Comparison of ENCODE assay signal across 12 cellular contexts in genomic region chr1:179164494-179164893, GRCh38.
DNase-seq lines count a peak whose midpoint lies in the region; ATAC-seq and TF ChIP-seq lines count a peak whose summit lies in the region.
"Had no signal": no experiment of that assay in that cellular context is flagged by ENCODE, and none has a peak within 500 bp of the region (broad histone marks: within the 10 kb centered on the region; RNA-seq: fewer than 3 reads in every experiment).

No MANE protein-coding gene starts in this region.

- H3K27me3 Mint-ChIP-seq in progenitor cell of endocrine pancreas = no peaks in the 10 kb centered on the region

- H3K36me3 Mint-ChIP-seq in progenitor cell of endocrine pancreas (ENCODE audit: insufficient read depth) = peaks cover 6% of the 10 kb centered on the region

- TF ChIP-seq POLR2A in GM18505 (IDR thresholded peaks at IDR 0.05; ENCODE audit: borderline replicate concordance, extremely low read depth, insufficient read depth, insufficient read length) = no peak

- peaks cover 34% of the 10 kb centered on the region for H3K4me1 ChIP-seq in HAP-1
- H3K4me1 ChIP-seq in SJCRH30 = peaks cover 59% of the 10 kb centered on the region

- no peak overlapping the region for H3K4me3 ChIP-seq in HAP-1
- H3K4me3 ChIP-seq in SJCRH30 = no peak overlapping the region
- H3K4me3 ChIP-seq: suprapubic skin had no signal

- no peak for ATAC-seq in GM18505 (IDR thresholded peaks at IDR 0.05; ENCODE audit: unreplicated experiment)
- no peak for ATAC-seq in HG03457 (IDR thresholded peaks at IDR 0.05; ENCODE audit: unreplicated experiment)
- ATAC-seq: right cardiac atrium had no signal

- H3K4me3 Mint-ChIP-seq in progenitor cell of endocrine pancreas (ENCODE audit: low read depth) = no peak overlapping the region

- in situ Hi-C loops in HAP-1 (cut with MboI; ENCODE audit: low sequenced_read_pairs) = no loop called here

- H3K36me3 ChIP-seq in HAP-1 (replicated peaks) (no peaks in the 10 kb centered on the region), SJCRH30 (no peaks in the 10 kb centered on the region)
- H3K36me3 ChIP-seq: suprapubic skin had no signal

- H3K27ac ChIP-seq in SJCRH30 = peak overlapping the region; percentile 89
- H3K27ac ChIP-seq: suprapubic skin had no signal

- peak overlapping the region; percentile 84 for H3K27ac Mint-ChIP-seq in progenitor cell of endocrine pancreas

- TF ChIP-seq CTCF in progenitor cell of endocrine pancreas (IDR thresholded peaks at IDR 0.05; ENCODE audit: unreplicated experiment) = no peak

- peaks cover 10% of the 10 kb centered on the region for H3K4me1 Mint-ChIP-seq in progenitor cell of endocrine pancreas (ENCODE audit: low read depth)

- DNase-seq in HAP-1 (ENCODE audit: low spot score in 2 of 2) (peak; percentile 13 to 39), SJCRH30 (peak; percentile 80 to 92), fibroblast of peridontal ligament (ENCODE audit: extremely low read depth) (peak; percentile 82), progenitor cell of endocrine pancreas (ENCODE audit: low spot score, unreplicated experiment) (no peak), RKO (ENCODE audit: low spot score) (no peak)
- DNase-seq: activated CD8-positive, alpha-beta memory T cell treated with anti-CD3 and anti-CD28 coated beads, Interleukin-2, amount 50 U/mL, for 4 hours; effector CD4-positive, alpha-beta T cell; NCI-H2227 treated with DMSO at 0.1 percent for 48 hours; right cardiac atrium had no signal

- H3K9me3 ChIP-seq in HAP-1 (no peaks in the 10 kb centered on the region), SJCRH30 (replicated peaks) (no peaks in the 10 kb centered on the region)
- H3K9me3 ChIP-seq: suprapubic skin had no signal

- no peaks in the 10 kb centered on the region for H3K9me3 Mint-ChIP-seq in progenitor cell of endocrine pancreas (ENCODE audit: low read depth)

- H3K27me3 ChIP-seq in HAP-1 (ENCODE audit: low read depth) = no peaks in the 10 kb centered on the region
- H3K27me3 ChIP-seq in SJCRH30 = no peaks in the 10 kb centered on the region
- H3K27me3 ChIP-seq: suprapubic skin had no signal

Comparison
In these comparisons a context has a peak if more than half of its experiments do, and no peak if none do; other contexts are left out.
1. DNase-seq: peak in HAP-1 (2 of 2), SJCRH30 (2 of 2) and fibroblast of peridontal ligament (single experiment); none in progenitor cell of endocrine pancreas (single experiment) and RKO (single experiment).